14 cellular contexts compared by ENCODE assay signal in the genomic region with DNA sequence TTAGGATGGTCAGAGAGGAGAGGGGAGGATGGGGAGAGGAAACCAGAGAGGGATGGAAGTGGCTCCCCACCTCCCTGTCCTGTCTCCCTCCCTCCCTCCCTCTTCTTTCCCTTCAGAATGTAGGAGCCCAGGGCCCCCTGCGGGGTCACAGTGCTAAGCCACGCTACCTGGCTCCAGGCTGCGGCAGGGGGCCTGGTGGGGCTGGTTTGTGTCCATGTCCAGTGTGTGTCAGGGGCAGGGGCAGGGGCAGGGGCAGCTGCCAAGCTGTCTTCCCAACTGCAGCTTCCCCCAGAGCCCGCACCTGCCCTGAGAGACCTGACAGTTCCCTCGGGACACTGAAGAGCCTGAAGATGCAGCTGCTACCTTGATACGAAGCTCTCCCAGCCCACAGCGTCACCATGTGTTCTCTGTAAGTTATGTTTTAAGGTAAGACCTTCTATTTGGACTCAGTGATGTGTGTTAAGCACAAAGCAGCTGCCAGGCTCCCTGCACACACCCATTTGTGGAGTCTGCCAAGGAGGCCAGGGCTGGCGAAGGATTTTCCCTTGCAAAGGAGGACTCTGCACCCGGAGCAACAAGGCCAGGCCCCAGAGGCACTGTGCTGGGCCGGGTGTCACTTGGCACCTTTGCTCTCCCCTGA.
DNase-seq lines count a peak whose midpoint lies in the region; ATAC-seq, FAIRE-seq and TF ChIP-seq lines count a peak whose summit lies in the region.
"Had no signal": no experiment of that assay in that cellular context is flagged by ENCODE, and none has a peak within 500 bp of the region (broad histone marks: within the 10 kb centered on the region; RNA-seq: fewer than 3 reads in every experiment).

No MANE protein-coding gene starts in this region.

- H3K9me2 ChIP-seq in GM23338 (ENCODE audit: insufficient read depth), result no peaks in the 10 kb centered on the region

- no peak overlapping the region for H4K8ac ChIP-seq in neuronal stem cell (ENCODE audit: low read depth, low read length)

- peak overlapping the region; percentile 7 for H2BK120ac ChIP-seq in neuronal stem cell (ENCODE audit: low read depth, low read length)

- H3K9me3 ChIP-seq in astrocyte (ENCODE audit: insufficient read depth, low read depth, low read length) (no peaks in the 10 kb centered on the region), neuronal stem cell (replicated peaks in 1 of 2; ENCODE audit: control insufficient read depth in 2 of 2, insufficient read depth in 1 of 2, low read depth in 1 of 2, low read length in 2 of 2) (no peaks in the 10 kb centered on the region), uterus (no peaks in the 10 kb centered on the region)
- H3K9me3 ChIP-seq: lower lobe of right lung, prostate gland, testis had no signal

- no peaks in the 10 kb centered on the region for H3F3A ChIP-seq in GM23338 (replicated peaks; ENCODE audit: low read depth)

- H3K4me3 ChIP-seq in GM23338, result no peak overlapping the region
- no peak overlapping the region for H3K4me3 ChIP-seq in astrocyte (ENCODE audit: insufficient read depth, low read depth, low read length)
- H3K4me3 ChIP-seq in neuronal stem cell (ENCODE audit: low read length in 2 of 2), result no peak overlapping the region
- H3K4me3 ChIP-seq in uterus, result no peak overlapping the region
- H3K4me3 ChIP-seq: lower lobe of right lung, prostate gland, testis had no signal

- H3K79me2 ChIP-seq in GM23338 (replicated peaks; ENCODE audit: insufficient read depth), result no peaks in the 10 kb centered on the region
- H3K79me2 ChIP-seq in astrocyte (ENCODE audit: insufficient read depth, low read length), result no peaks in the 10 kb centered on the region

- FAIRE-seq in astrocyte (lab: Jason Lieb, UNC), result no peak
- no peak for FAIRE-seq in HTR-8/SVneo (lab: Jason Lieb, UNC)

- H3K27me3 ChIP-seq in GM23338 (ENCODE audit: insufficient read depth), result no peaks in the 10 kb centered on the region
- H3K27me3 ChIP-seq in astrocyte (ENCODE audit: insufficient read depth, low read length), result no peaks in the 10 kb centered on the region
- peaks cover 0 to 9% (median 0%) of the 10 kb centered on the region in 3 experiments for H3K27me3 ChIP-seq in neuronal stem cell (ENCODE audit: control insufficient read depth in 3 of 3, insufficient read depth in 3 of 3, low read depth in 1 of 3, low read length in 3 of 3)
- H3K27me3 ChIP-seq in uterus, result no peaks in the 10 kb centered on the region
- H3K27me3 ChIP-seq: testis had no signal

- no peak overlapping the region for H3K4ac ChIP-seq in neuronal stem cell (ENCODE audit: low read length)

- no peak for TF ChIP-seq CTCF in GM23338 (conservative IDR thresholded peaks at IDR 0.05; ENCODE audit: low read depth in 2 of 2)
- no peak for TF ChIP-seq CTCF in astrocyte (IDR thresholded peaks at IDR 0.05; ENCODE audit: insufficient read depth, low read depth, low read length)
- no peak for TF ChIP-seq CTCF in uterus (IDR thresholded peaks at IDR 0.05)

- H3K9me3 Mint-ChIP-seq in GM23338 (no peaks in the 10 kb centered on the region), astrocyte (ENCODE audit: unreplicated experiment) (no peaks in the 10 kb centered on the region)

- no CpG with 5 or more reads among the region's 10 CpGs for WGBS in neuronal stem cell (ENCODE audit: extremely low coverage in 2 of 2, insufficient read length in 2 of 2, insufficient replicate concordance in 1 of 2), 2 donors

- H3K27ac ChIP-seq in GM23338 (ENCODE audit: low read depth) (no peak overlapping the region), astrocyte (ENCODE audit: low read depth, low read length) (no peak overlapping the region), neuronal stem cell (replicated peaks; ENCODE audit: low read length) (no peak overlapping the region), uterus (no peak overlapping the region)
- H3K27ac ChIP-seq: lower lobe of right lung, prostate gland, testis had no signal

- peaks cover 15% of the 10 kb centered on the region for H3K27me3 Mint-ChIP-seq in GM23338 (ENCODE audit: insufficient read depth, low read depth, poor library complexity)
- H3K27me3 Mint-ChIP-seq in astrocyte (ENCODE audit: low read depth, unreplicated experiment), result peaks cover 17% of the 10 kb centered on the region
- H3K27me3 Mint-ChIP-seq: activated naive CD8-positive, alpha-beta T cell had no signal

- TF ChIP-seq POLR2A in uterus (IDR thresholded peaks at IDR 0.05), result no peak

- no peak overlapping the region for H2AK5ac ChIP-seq in neuronal stem cell (ENCODE audit: low read depth, low read length)

- H3K4me3 Mint-ChIP-seq in GM23338 (no peak overlapping the region), astrocyte (ENCODE audit: unreplicated experiment) (no peak overlapping the region)
- H3K4me3 Mint-ChIP-seq: activated naive CD8-positive, alpha-beta T cell had no signal

- H3K36me3 ChIP-seq in GM23338 (ENCODE audit: insufficient read depth), result no peaks in the 10 kb centered on the region
- H3K36me3 ChIP-seq in astrocyte (ENCODE audit: insufficient read depth, low read length), result no peaks in the 10 kb centered on the region
- H3K36me3 ChIP-seq in neuronal stem cell (replicated peaks in 1 of 2; ENCODE audit: control insufficient read depth in 2 of 2, insufficient read depth in 2 of 2, low read length in 2 of 2), result no peaks in the 10 kb centered on the region
- no peaks in the 10 kb centered on the region for H3K36me3 ChIP-seq in uterus
- H3K36me3 ChIP-seq: lower lobe of right lung, prostate gland had no signal

- DNase-seq in GM23338 (ENCODE audit: low spot score) (peak; percentile 20), NCI-H2107 (lab: John Stamatoyannopoulos, UW) (peak; percentile 69), astrocyte (ENCODE audit: low read depth) (no peak), neuronal stem cell (ENCODE audit: low spot score) (no peak), HTR-8/SVneo (ENCODE audit: insufficient read length, low spot score) (no peak), uterus (no peak)
- no peak for DNase-seq in activated T-cell treated with anti-CD3 and anti-CD28 coated beads, Interleukin-2, amount 50 U/mL, for 48 hours
- DNase-seq: activated CD4-positive, alpha-beta T cell treated with anti-CD3 and anti-CD28 coated beads, Interleukin-2, amount 50 U/mL, for 1 hour; DND-41; lower lobe of right lung; testis had no signal

- H3K27ac Mint-ChIP-seq in GM23338 (no peak overlapping the region), astrocyte (ENCODE audit: unreplicated experiment) (peak overlapping the region; percentile 62)
- H3K27ac Mint-ChIP-seq: activated naive CD8-positive, alpha-beta T cell had no signal

- no peak overlapping the region for H2BK5ac ChIP-seq in neuronal stem cell (ENCODE audit: low read length)

- peak; percentile 23 for ATAC-seq in GM23338
- ATAC-seq: lower lobe of right lung, SK-N-SH treated with all-trans-retinoic acid at 6 μM for 48 hours had no signal

- H3K14ac ChIP-seq in neuronal stem cell (ENCODE audit: low read length), result no peak overlapping the region

- H3K9ac ChIP-seq in astrocyte (ENCODE audit: low read length) (no peak overlapping the region), neuronal stem cell (ENCODE audit: low read depth, low read length, poor library complexity) (no peak overlapping the region)

- intact Hi-C loops in uterus (cut with DNase I; ENCODE audit: low total_unique reads), result no loop called here

- H2BK15ac ChIP-seq in neuronal stem cell (ENCODE audit: low read length), result peak overlapping the region; percentile 61

- H3K36me3 Mint-ChIP-seq in GM23338 (ENCODE audit: low read depth), result no peaks in the 10 kb centered on the region
- H3K36me3 Mint-ChIP-seq in astrocyte (ENCODE audit: low read depth, unreplicated experiment), result no peaks in the 10 kb centered on the region
- H3K36me3 Mint-ChIP-seq: activated naive CD8-positive, alpha-beta T cell had no signal

- H2AFZ ChIP-seq in GM23338 (peak overlapping the region; percentile 83; the same call in 1 of the 2 replicates), astrocyte (ENCODE audit: low read depth, low read length) (no peak overlapping the region), neuronal stem cell (ENCODE audit: low read length) (peak overlapping the region; percentile 69)

- H3K4me1 ChIP-seq in GM23338 (ENCODE audit: insufficient read depth) (no peaks in the 10 kb centered on the region), astrocyte (ENCODE audit: insufficient read depth, low read length) (no peaks in the 10 kb centered on the region), neuronal stem cell (ENCODE audit: control insufficient read depth in 2 of 2, insufficient read depth in 1 of 2, low read depth in 1 of 2, low read length in 2 of 2) (peaks cover 2 to 6% of the 10 kb centered on the region in 2 donors), uterus (no peaks in the 10 kb centered on the region)
- H3K4me1 ChIP-seq: prostate gland, testis had no signal

- H3K18ac ChIP-seq in neuronal stem cell (ENCODE audit: low read length), result peak overlapping the region; percentile 83

- H2BK12ac ChIP-seq in neuronal stem cell (ENCODE audit: low read length), result no peak overlapping the region

- no peak overlapping the region for H3K4me2 ChIP-seq in GM23338
- H3K4me2 ChIP-seq in astrocyte (ENCODE audit: low read length), result no peak overlapping the region
- no peak overlapping the region for H3K4me2 ChIP-seq in neuronal stem cell (ENCODE audit: insufficient read depth, low read length, poor library complexity, severe bottlenecking)

- H3K79me1 ChIP-seq in neuronal stem cell (ENCODE audit: low read depth, low read length), result peaks cover 2% of the 10 kb centered on the region

- H3K4me1 Mint-ChIP-seq in GM23338 (peaks cover 3% of the 10 kb centered on the region; the same call in 1 of the 3 replicates), astrocyte (ENCODE audit: low read depth, unreplicated experiment) (peaks cover 15% of the 10 kb centered on the region)

- no peaks in the 10 kb centered on the region for H4K20me1 ChIP-seq in GM23338 (replicated peaks; ENCODE audit: insufficient read depth)
- no peaks in the 10 kb centered on the region for H4K20me1 ChIP-seq in astrocyte (ENCODE audit: insufficient read depth, low read length)

- H4K91ac ChIP-seq in neuronal stem cell (ENCODE audit: low read depth, low read length, poor library complexity), result no peak overlapping the region

- no peak overlapping the region for H3K23ac ChIP-seq in neuronal stem cell (ENCODE audit: low read depth, low read length, poor library complexity)

TF ChIP-seq in GM23338, 12 proteins besides CTCF, POLR2A, EP300 and RAD21 (continues in another document):
- TF ChIP-seq ZNF331 (CRISPR knock-in tag; IDR thresholded peaks at IDR 0.05; ENCODE audit: low read depth) (no peak), POLR2AphosphoS5 (IDR thresholded peaks at IDR 0.05; ENCODE audit: low read depth) (no peak)

Comparison
In these comparisons a context has a peak if more than half of its experiments do, and no peak if none do; other contexts are left out.
1. DNase-seq: peak in GM23338 (single experiment) and NCI-H2107 (single experiment); none in astrocyte (single experiment), neuronal stem cell (single experiment), HTR-8/SVneo (single experiment), activated T-cell treated with anti-CD3 and anti-CD28 coated beads, Interleukin-2, amount 50 U/mL, for 48 hours (0 of 2) and uterus (0 of 2).